ENCODE assay signal across 11 cellular contexts in the genomic region with DNA sequence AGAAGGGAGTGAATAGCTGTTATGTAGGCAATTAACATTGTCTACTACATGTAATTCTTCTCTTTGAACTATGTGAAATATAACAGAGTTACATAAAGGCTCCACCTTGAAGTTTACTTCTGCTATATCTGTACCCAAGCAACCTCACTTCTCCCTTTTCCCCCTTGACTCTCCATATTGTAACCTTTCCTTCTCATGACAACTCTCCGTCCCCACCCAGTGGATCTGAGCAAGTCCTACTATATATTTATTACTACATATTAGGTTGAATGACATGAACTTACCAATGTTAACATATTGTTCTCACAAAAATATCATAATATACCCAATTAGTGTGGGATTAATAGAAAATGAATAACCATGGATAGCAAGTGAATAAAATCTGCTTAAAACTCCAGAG.
DNase-seq lines count a peak whose midpoint lies in the region; ATAC-seq, FAIRE-seq and TF ChIP-seq lines count a peak whose summit lies in the region.
"Had no signal": no experiment of that assay in that cellular context is flagged by ENCODE, and none has a peak within 500 bp of the region (broad histone marks: within the 10 kb centered on the region; RNA-seq: fewer than 3 reads in every experiment).

No MANE protein-coding gene starts in this region.

- WGBS in esophagus squamous epithelium, 2 donors: 65 to 81% methylated on average over 1 of the region's 1 CpG

- peak in 1 of 6 experiments; percentile 9 for TF ChIP-seq CTCF in esophagus squamous epithelium (IDR thresholded peaks at IDR 0.05)

- TF ChIP-seq POLR2A in GM12891 (IDR thresholded peaks at IDR 0.05; ENCODE audit: low read depth, low read length): no peak
- no peak for TF ChIP-seq POLR2A in esophagus squamous epithelium (IDR thresholded peaks at IDR 0.05)

- POLR2A ChIA-PET in T-cell (lab: Charles Lee): no interaction called here

- ATAC-seq in HG02852 (IDR thresholded peaks at IDR 0.05; ENCODE audit: unreplicated experiment) (peak; percentile 74), T-cell (replicated peaks in 1 of 4) (peak in 3 of 4 experiments; percentile 64 to 84 (median 64)), left colon (peak; percentile 45)

- CTCF ChIA-PET in T-cell (lab: Charles Lee): interaction anchor here (0.6 to 3.6 kb wide), 8 partner anchors 115 to 230 kb away, joined by 3 to 39 read pairs (median 4); no protein-coding TSS in a partner anchor

- H3K27ac Mint-ChIP-seq in T-cell: no peak overlapping the region

- intact Hi-C loops in left colon (cut with DNase I, micrococcal nuclease): no loop called here
- intact Hi-C loops in esophagus squamous epithelium (cut with DNase I): no loop called here

- H3K36me3 Mint-ChIP-seq in T-cell: no peaks in the 10 kb centered on the region

- DNase-seq in GM12891 (ENCODE audit: insufficient read length, low spot score) (no peak), T-cell (peak in 28 of 34 experiments; percentile 11 to 50 (median 26)), left colon (no peak), NCI-H2029 (lab: John Stamatoyannopoulos, UW) (no peak), islet precursor cell (no peak), GM19240 (ENCODE audit: insufficient read length, low spot score) (no peak), esophagus squamous epithelium (lab: John Stamatoyannopoulos, UW) (no peak)
- DNase-seq: IMR-90 had no signal

- H3K27ac ChIP-seq in esophagus squamous epithelium: no peak overlapping the region
- H3K27ac ChIP-seq: skin epidermis had no signal

- no peaks in the 10 kb centered on the region for H3K27me3 Mint-ChIP-seq in T-cell

- H3K4me3 ChIP-seq in esophagus squamous epithelium: no peak overlapping the region
- H3K4me3 ChIP-seq: skin epidermis had no signal

- H3K9me3 ChIP-seq in esophagus squamous epithelium: no peaks in the 10 kb centered on the region

- H3K27me3 ChIP-seq in esophagus squamous epithelium: no peaks in the 10 kb centered on the region

- no peak overlapping the region for H3K4me3 Mint-ChIP-seq in T-cell

- H3K9me3 Mint-ChIP-seq in T-cell: peaks cover 0 to 5% (median 0%) of the 10 kb centered on the region in 3 donors

- no peaks in the 10 kb centered on the region for H3K4me1 Mint-ChIP-seq in T-cell

- no peaks in the 10 kb centered on the region for H3K4me1 ChIP-seq in esophagus squamous epithelium

- no peaks in the 10 kb centered on the region for H3K36me3 ChIP-seq in esophagus squamous epithelium

- no peak for FAIRE-seq in GM12891 (lab: Jason Lieb, UNC)
- FAIRE-seq: bronchial epithelial cell had no signal

TF ChIP-seq in GM12891, 5 proteins besides CTCF, POLR2A, EP300 and RAD21:
- TF ChIP-seq SPI1 (IDR thresholded peaks at IDR 0.05; ENCODE audit: low read depth, low read length) (0 out of 2 replicates have a peak, but pooled peaks have one; percentile 16), PAX5 (IDR thresholded peaks at IDR 0.05; ENCODE audit: insufficient read depth, low read length, severe bottlenecking) (no peak), POLR2AphosphoS5 (IDR thresholded peaks at IDR 0.05; ENCODE audit: low read depth, low read length) (no peak)

Comparison
In these comparisons a context has a peak if more than half of its experiments do, and no peak if none do; other contexts are left out.
1. DNase-seq: peak in T-cell (28 of 34); none in GM12891 (single experiment), left colon (0 of 2), NCI-H2029 (single experiment), islet precursor cell (single experiment), GM19240 (single experiment) and esophagus squamous epithelium (single experiment).
2. Peak in every context shown above with its lines, with median percentiles within 50 percentile points of each other: ATAC-seq.